In genomic region chr11:761526-762108, GRCh38 we compare ENCODE assay signal across 1 cellular context.
TF ChIP-seq lines count a peak whose summit lies in the region.

No MANE protein-coding gene starts in this region.

TF ChIP-seq in HCT116, 20 proteins besides CTCF, POLR2A, EP300 and RAD21 (continued from another document):
- TF ChIP-seq ZBTB33 (IDR thresholded peaks at IDR 0.05; ENCODE audit: extremely low read depth, insufficient replicate concordance, low read length) (no peak), ZFX (IDR thresholded peaks at IDR 0.05) (no peak)
TF ChIP-seq in HCT116: peak in this region for 0.
